Comparison of ENCODE assay signal across 11 cellular contexts in the genomic region with DNA sequence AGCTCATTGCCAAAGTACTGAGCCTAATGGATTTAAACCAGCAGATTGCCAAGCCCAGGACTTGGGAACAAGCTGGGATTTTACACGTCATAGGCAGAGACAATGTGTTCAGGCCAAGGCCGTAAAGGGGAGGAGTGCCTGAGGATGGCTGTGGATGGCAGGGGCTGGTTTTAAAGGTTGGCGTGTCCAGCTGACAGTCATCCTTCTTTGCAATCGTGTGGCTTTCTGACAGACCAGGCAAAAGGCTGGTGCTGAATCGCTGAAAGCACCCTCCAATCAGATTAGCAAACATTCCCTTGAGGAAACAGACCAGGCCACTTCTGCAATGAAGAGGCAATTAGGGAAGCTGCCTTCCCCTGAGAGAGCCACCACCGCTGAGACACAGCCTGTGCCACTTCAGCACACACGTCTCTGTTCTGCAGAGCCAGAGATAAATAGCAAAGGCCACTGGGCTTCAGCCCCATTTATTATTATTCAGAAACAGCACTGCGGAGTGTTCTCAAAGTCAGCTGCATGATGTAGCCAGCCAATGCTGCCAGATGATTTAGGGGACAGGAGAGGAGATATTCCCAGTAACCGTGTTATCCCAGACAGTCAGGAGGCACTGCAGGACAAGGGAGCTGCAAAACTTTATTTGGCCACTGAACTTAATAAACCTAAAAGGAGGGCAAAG. TPM values are rescaled to one million over a fixed set of nuclear protein-coding genes. Genes with fewer than 3 reads are reported as not detected.
DNase-seq lines count a peak whose midpoint lies in the region; TF ChIP-seq lines count a peak whose summit lies in the region.
"Had no signal": no experiment of that assay in that cellular context is flagged by ENCODE, and none has a peak within 500 bp of the region (broad histone marks: within the 10 kb centered on the region; RNA-seq: fewer than 3 reads in every experiment).

No MANE protein-coding gene starts in this region.

- H3K4me1 Mint-ChIP-seq in osteocyte (ENCODE audit: unreplicated experiment): peaks cover 56% of the 10 kb centered on the region

- H3K9me3 Mint-ChIP-seq in osteocyte (ENCODE audit: unreplicated experiment): no peaks in the 10 kb centered on the region
- H3K9me3 Mint-ChIP-seq: activated T-helper 1 cell treated with anti-CD3 and anti-CD28 coated beads, Interleukin-12 subunit alpha, Interleukin-12 subunit beta, Interleukin-2, Interleukin-4 antibody, amounts not matched to agents 30 ng/mL and 10 ng/mL and 1 ng/mL, durations not matched to agents 14 hours and 24 hours and 36 hours had no signal

- DNase-seq in DMS79 treated with DMSO at 0.1 percent for 48 hours (lab: John Stamatoyannopoulos, UW) (peak; percentile 95), NCI-H345 treated with DMSO at 0.1 percent for 48 hours (lab: John Stamatoyannopoulos, UW; ENCODE audit: unreplicated experiment) (peak; percentile 62), coronary artery (ENCODE audit: low spot score) (no peak), osteocyte (ENCODE audit: extremely low spot score, unreplicated experiment) (no peak), superior temporal gyrus (ENCODE audit: extremely low spot score) (no peak), SW480 (ENCODE audit: low spot score) (no peak), GM19240 (ENCODE audit: insufficient read length, low spot score) (no peak), HAP-1 (ENCODE audit: low spot score in 2 of 2) (no peak)
- DNase-seq: effector CD8-positive, alpha-beta T cell; NCI-H1694 had no signal

- H3K27me3 ChIP-seq in HAP-1 (ENCODE audit: low read depth): no peaks in the 10 kb centered on the region

- peaks cover 14% of the 10 kb centered on the region for H3K36me3 Mint-ChIP-seq in osteocyte (ENCODE audit: unreplicated experiment)

- H3K4me1 ChIP-seq in HAP-1: peaks cover 18% of the 10 kb centered on the region

- H3K27me3 Mint-ChIP-seq in osteocyte (ENCODE audit: unreplicated experiment): no peaks in the 10 kb centered on the region

- H3K9me3 ChIP-seq in HAP-1: no peaks in the 10 kb centered on the region

- in situ Hi-C loops in HAP-1 (cut with MboI; ENCODE audit: low sequenced_read_pairs): no loop called here

- H3K27ac ChIP-seq in coronary artery: peak overlapping the region; percentile 58 to 83

- H3K4me3 ChIP-seq in coronary artery (no peak overlapping the region), HAP-1 (no peak overlapping the region)

- TF ChIP-seq CTCF in coronary artery (IDR thresholded peaks at IDR 0.05): no peak
- TF ChIP-seq CTCF in osteocyte (IDR thresholded peaks at IDR 0.05): peak; percentile 23

- no peak overlapping the region for H3K4me3 Mint-ChIP-seq in osteocyte (ENCODE audit: unreplicated experiment)
- H3K4me3 Mint-ChIP-seq: activated T-helper 1 cell treated with anti-CD3 and anti-CD28 coated beads, Interleukin-12 subunit alpha, Interleukin-12 subunit beta, Interleukin-2, Interleukin-4 antibody, amounts not matched to agents 30 ng/mL and 10 ng/mL and 1 ng/mL, durations not matched to agents 14 hours and 24 hours and 36 hours had no signal

- peak overlapping the region; percentile 9 for H3K27ac Mint-ChIP-seq in osteocyte (ENCODE audit: unreplicated experiment)
- H3K27ac Mint-ChIP-seq: activated T-helper 1 cell treated with anti-CD3 and anti-CD28 coated beads, Interleukin-12 subunit alpha, Interleukin-12 subunit beta, Interleukin-2, Interleukin-4 antibody, amounts not matched to agents 30 ng/mL and 10 ng/mL and 1 ng/mL, durations not matched to agents 14 hours and 24 hours and 36 hours had no signal

- no peaks in the 10 kb centered on the region for H3K36me3 ChIP-seq in HAP-1 (replicated peaks)

RNA-seq across cellular contexts. Expression of gene CSNK2A3, which starts 54.2 kb away (rescaled TPM):
- total RNA-seq in osteocyte: 1.0 and 2.1 TPM in 2 replicates

Comparison
In these comparisons a context has a peak if more than half of its experiments do, and no peak if none do; other contexts are left out.
1. DNase-seq: peak in DMS79 treated with DMSO at 0.1 percent for 48 hours (single experiment) and NCI-H345 treated with DMSO at 0.1 percent for 48 hours (single experiment); none in coronary artery (single experiment), osteocyte (single experiment), superior temporal gyrus (single experiment), SW480 (single experiment), GM19240 (single experiment) and HAP-1 (0 of 2).